20 cellular contexts compared by ENCODE assay signal in the genomic region with DNA sequence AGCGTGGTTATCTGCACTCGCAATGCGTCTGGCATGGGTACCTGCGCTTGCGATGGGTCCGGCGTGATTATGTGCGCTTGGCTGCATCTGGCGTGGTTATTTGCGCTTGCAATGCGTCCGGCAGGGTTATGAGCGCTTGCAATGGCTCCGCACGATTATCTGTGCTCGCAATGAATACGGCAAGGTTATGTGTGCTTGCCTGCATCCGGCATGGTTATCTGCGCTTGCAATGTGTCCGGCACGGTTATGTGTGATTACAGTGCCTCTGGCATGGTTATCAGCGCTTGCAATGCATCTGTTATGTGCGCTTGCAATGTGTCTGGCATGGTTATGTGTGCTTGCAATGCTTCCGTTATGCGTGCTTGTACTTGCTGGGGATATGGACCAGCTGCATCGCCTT.
"Had no signal": no experiment of that assay in that cellular context is flagged by ENCODE, and none has a peak within 500 bp of the region (broad histone marks: within the 10 kb centered on the region; RNA-seq: fewer than 3 reads in every experiment).

No MANE protein-coding gene starts in this region.

- H3K36me3 Mint-ChIP-seq: activated naive CD8-positive, alpha-beta T cell treated with anti-CD3 and anti-CD28 coated beads, Interleukin-2, amount 10 ng/mL, durations not matched to agents 7 days and 5 days; brain; type B pancreatic cell had no signal

- FAIRE-seq: frontal cortex had no signal

- ATAC-seq: left ventricle myocardium superior; right lobe of liver; stimulated activated naive CD8-positive, alpha-beta T cell treated with anti-CD3 and anti-CD28 coated beads, Interleukin-15, Interleukin-2, amounts not matched to agents 100 U/mL and 50 U/mL, for 24 hours; T-helper 17 cell had no signal

- H3K27ac Mint-ChIP-seq: activated CD4-positive, alpha-beta T cell treated with anti-CD3 and anti-CD28 coated beads, Interleukin-2, amount 10 ng/mL, durations not matched to agents 7 days and 5 days; activated naive CD8-positive, alpha-beta T cell treated with anti-CD3 and anti-CD28 coated beads, Interleukin-2, amount 10 ng/mL, durations not matched to agents 7 days and 5 days; activated T-helper 1 cell treated with anti-CD3 and anti-CD28 coated beads, Interleukin-12 subunit alpha, Interleukin-12 subunit beta, Interleukin-2, Interleukin-4 antibody, amounts not matched to agents 30 ng/mL and 10 ng/mL and 1 ng/mL, durations not matched to agents 14 hours and 24 hours and 36 hours; dendritic cell treated with granulocyte-macrophage colony-stimulating factor and Interleukin-4, amounts not matched to agents 40 ng/mL and 50 ng/mL, for 4 days; nephron progenitor cell; T-helper 17 cell; type B pancreatic cell had no signal

- H3K4me3 Mint-ChIP-seq: activated CD4-positive, alpha-beta T cell treated with anti-CD3 and anti-CD28 coated beads, Interleukin-2, amount 10 ng/mL, durations not matched to agents 7 days and 5 days; activated naive CD8-positive, alpha-beta T cell treated with anti-CD3 and anti-CD28 coated beads, Interleukin-2, amount 10 ng/mL, durations not matched to agents 7 days and 5 days; activated T-helper 1 cell treated with anti-CD3 and anti-CD28 coated beads, Interleukin-12 subunit alpha, Interleukin-12 subunit beta, Interleukin-2, Interleukin-4 antibody, amounts not matched to agents 30 ng/mL and 10 ng/mL and 1 ng/mL, durations not matched to agents 14 hours and 24 hours and 36 hours; brain; dendritic cell treated with granulocyte-macrophage colony-stimulating factor and Interleukin-4, amounts not matched to agents 40 ng/mL and 50 ng/mL, for 4 days; nephron progenitor cell; T-helper 17 cell; type B pancreatic cell had no signal

- H3K4me3 ChIP-seq: prostate gland, right lobe of liver, smooth muscle cell, suprapubic skin had no signal

- H3K4me1 Mint-ChIP-seq: activated naive CD8-positive, alpha-beta T cell treated with anti-CD3 and anti-CD28 coated beads, Interleukin-2, amount 10 ng/mL, durations not matched to agents 7 days and 5 days; brain; nephron progenitor cell had no signal

- DNase-seq: activated CD4-positive, alpha-beta T cell treated with anti-CD3 and anti-CD28 coated beads, Interleukin-2, amount 10 ng/mL, durations not matched to agents 7 days and 5 days; activated CD8-positive, alpha-beta memory T cell treated with anti-CD3 and anti-CD28 coated beads, Interleukin-2, amount 50 U/mL, for 48 hours; activated naive CD8-positive, alpha-beta T cell treated with anti-CD3 and anti-CD28 coated beads, Interleukin-2, amount 10 ng/mL, durations not matched to agents 7 days and 5 days; cerebellar nuclear complex; head of caudate nucleus; kidney glomerular epithelial cell; left ventricle myocardium superior; mesenchymal stem cell; nephron progenitor cell; right lobe of liver; stimulated activated naive CD8-positive, alpha-beta T cell treated with anti-CD3 and anti-CD28 coated beads, Interleukin-15, Interleukin-2, amounts not matched to agents 100 U/mL and 50 U/mL, for 24 hours; T-helper 17 cell had no signal

- H3K27me3 ChIP-seq: right lobe of liver had no signal

- H3K36me3 ChIP-seq: prostate gland, right lobe of liver, suprapubic skin had no signal

- H3K9me3 Mint-ChIP-seq: activated CD4-positive, alpha-beta T cell treated with anti-CD3 and anti-CD28 coated beads, Interleukin-2, amount 10 ng/mL, durations not matched to agents 7 days and 5 days; activated naive CD8-positive, alpha-beta T cell treated with anti-CD3 and anti-CD28 coated beads, Interleukin-2, amount 10 ng/mL, durations not matched to agents 7 days and 5 days; activated T-helper 1 cell treated with anti-CD3 and anti-CD28 coated beads, Interleukin-12 subunit alpha, Interleukin-12 subunit beta, Interleukin-2, Interleukin-4 antibody, amounts not matched to agents 30 ng/mL and 10 ng/mL and 1 ng/mL, durations not matched to agents 14 hours and 24 hours and 36 hours; dendritic cell treated with granulocyte-macrophage colony-stimulating factor and Interleukin-4, amounts not matched to agents 40 ng/mL and 50 ng/mL, for 4 days; type B pancreatic cell had no signal
